Comparison of ENCODE assay signal across 8 cellular contexts in the genomic region with DNA sequence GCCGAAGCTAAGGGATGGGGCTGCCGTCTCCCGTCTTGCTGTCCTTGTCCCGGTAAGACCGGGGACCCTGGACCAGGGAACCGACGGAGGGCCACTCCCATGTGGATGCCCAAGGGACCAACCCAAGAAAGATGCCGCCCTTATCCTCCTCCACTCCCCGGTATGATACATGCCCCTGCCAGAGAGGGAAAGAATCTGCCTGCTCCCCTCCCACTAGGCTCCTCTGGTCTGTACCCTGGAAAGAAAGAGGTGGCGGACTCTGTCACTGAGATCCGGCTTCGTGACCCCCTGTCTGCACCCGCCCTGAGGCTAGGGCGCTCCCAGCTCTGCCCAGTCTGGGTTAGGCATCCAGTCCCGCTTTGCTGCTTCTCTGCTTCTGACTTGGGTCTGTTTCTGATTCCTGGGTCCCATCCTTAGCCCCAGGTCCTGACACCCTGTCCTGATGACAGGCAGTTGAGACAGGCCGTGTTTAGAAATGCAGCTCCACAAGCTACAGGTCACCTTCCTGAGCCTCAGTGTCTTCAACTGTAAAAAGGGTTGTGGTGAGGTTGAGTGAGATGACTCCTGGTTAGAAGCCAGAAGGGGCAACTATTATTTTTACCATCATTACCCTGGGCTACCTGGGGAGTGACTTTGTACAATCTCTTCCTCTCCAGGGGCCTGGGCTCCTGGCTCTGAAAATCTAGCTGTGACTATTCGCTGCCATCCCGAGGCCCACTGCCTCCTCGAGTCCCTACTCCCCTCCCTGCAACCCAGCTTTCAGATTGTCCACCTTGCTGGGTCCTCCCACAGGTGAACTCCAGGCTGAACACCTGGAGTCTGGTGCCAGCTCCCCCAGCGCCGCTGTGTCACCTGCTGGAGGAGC. TPM values are rescaled to one million over a fixed set of nuclear protein-coding genes. Genes with fewer than 3 reads are reported as not detected.
DNase-seq lines count a peak whose midpoint lies in the region; ATAC-seq and TF ChIP-seq lines count a peak whose summit lies in the region.

No MANE protein-coding gene starts in this region.

- H2AFZ ChIP-seq in mammary epithelial cell (ENCODE audit: low read depth, low read length): peak overlapping the region; percentile 97

- H3K79me2 ChIP-seq in mammary epithelial cell (ENCODE audit: insufficient read depth, low read length): no peaks in the 10 kb centered on the region

- CTCF ChIA-PET in mammary epithelial cell (lab: Charles Lee; ENCODE audit: low non-redundant PET): interaction anchor here (2.4 kb wide), 1 partner anchor 60 kb away, joined by 111 read pairs; no protein-coding TSS in a partner anchor

- H3K4me3 ChIP-seq in mammary epithelial cell (replicated peaks in 1 of 3; ENCODE audit: insufficient read depth in 1 of 3, low read depth in 2 of 3, low read length in 3 of 3): peak overlapping the region; percentile 65 to 78 (median 76)
- peak overlapping the region; percentile 60 for H3K4me3 ChIP-seq in mononuclear cell (ENCODE audit: low read length)

- no peaks in the 10 kb centered on the region for H4K20me1 ChIP-seq in mammary epithelial cell (ENCODE audit: insufficient read depth, low read length)

- no TSS peak for BruUV-seq in mammary epithelial cell (replicated peaks; lab: Mats Ljungman, UMichigan)

- intact Hi-C loops in mammary epithelial cell (cut with micrococcal nuclease): loop anchor here (1.0 to 2.0 kb wide), 3 partner anchors 60 to 209 kb away; no protein-coding TSS in a partner anchor

- no peak overlapping the region for H3K27ac ChIP-seq in mammary epithelial cell (ENCODE audit: insufficient read depth, low read depth, low read length)

- H3K27me3 ChIP-seq in mammary epithelial cell (ENCODE audit: insufficient read depth, low read length) (no peaks in the 10 kb centered on the region), mononuclear cell (ENCODE audit: insufficient read depth, low read length) (no peaks in the 10 kb centered on the region)

- H3K9me3 ChIP-seq in ES-I3 (ENCODE audit: control insufficient read depth, insufficient read depth, low read length) (peaks cover 4% of the 10 kb centered on the region; the same call in 1 of the 2 replicates), mammary epithelial cell (replicated peaks; ENCODE audit: insufficient read depth, low read length) (peaks cover 8% of the 10 kb centered on the region), mononuclear cell (ENCODE audit: low read depth, low read length) (no peaks in the 10 kb centered on the region)

- 67% methylated on average over 3 of the region's 21 CpGs for WGBS in mammary epithelial cell (ENCODE audit: low coverage, missing lambda C conversion rate)

- peak; percentile 69 for DNase-seq in M059J (ENCODE audit: low read depth)
- DNase-seq in mammary epithelial cell: no peak
- DNase-seq in stimulated activated naive CD4-positive, alpha-beta T cell treated with Interleukin-2 at 50 U/mL for 16 hours (lab: John Stamatoyannopoulos, UW): no peak

- H3K9ac ChIP-seq in ES-I3 (ENCODE audit: low read depth, low read length) (peak overlapping the region; percentile 46; the same call in 1 of the 2 replicates), mammary epithelial cell (ENCODE audit: insufficient read depth, low read length) (peak overlapping the region; percentile 8)

- no peaks in the 10 kb centered on the region for H3K36me3 ChIP-seq in ES-I3 (ENCODE audit: insufficient read depth, low read length)
- no peaks in the 10 kb centered on the region for H3K36me3 ChIP-seq in mammary epithelial cell (ENCODE audit: insufficient read depth, low read length)

- dilution Hi-C loops in mammary epithelial cell (cut with HindIII; ENCODE audit: low sequenced_read_pairs): loop anchor here (5.0 kb wide), 3 partner anchors 48 to 103 kb away; no protein-coding TSS in a partner anchor

- in situ Hi-C loops in mammary epithelial cell (cut with MboI; ENCODE audit: low sequenced_read_pairs in 2 of 2): loop anchor here (5.0 to 25.0 kb wide), 7 partner anchors 58 to 1485 kb away; a partner anchor contains a TSS

- TF ChIP-seq CTCF in mammary epithelial cell (conservative IDR thresholded peaks at IDR 0.05 in 1 of 2, IDR thresholded peaks at IDR 0.05 in 1 of 2; ENCODE audit: extremely low read depth in 1 of 2, insufficient read depth in 1 of 2, low read depth in 1 of 2, low read length in 2 of 2): no peak

- peak overlapping the region; percentile 99 for H3K4me2 ChIP-seq in mammary epithelial cell (ENCODE audit: insufficient read depth, low read depth, low read length)

- no peak for ATAC-seq in HG02610 (IDR thresholded peaks at IDR 0.05; ENCODE audit: unreplicated experiment)
- no peak for ATAC-seq in HG03520 (IDR thresholded peaks at IDR 0.05; ENCODE audit: unreplicated experiment)
- ATAC-seq in HG03442 (IDR thresholded peaks at IDR 0.05; ENCODE audit: unreplicated experiment): no peak

- H3K4me1 ChIP-seq in ES-I3 (ENCODE audit: insufficient read depth, low read length) (no peaks in the 10 kb centered on the region), mammary epithelial cell (ENCODE audit: insufficient read depth, low read length) (peaks cover 15% of the 10 kb centered on the region), mononuclear cell (ENCODE audit: insufficient read depth, low read length) (peaks cover 34% of the 10 kb centered on the region)

RNA-seq across cellular contexts. Expression of a gene that starts 3.7 kb away (rescaled TPM):
- total RNA-seq in M059J (2014; rRNA removed; shearing (Covaris generic)): 0.10 TPM in 1 of 2 replicates, not detected in the other
- total RNA-seq in mammary epithelial cell (not detected), mononuclear cell (1.6 TPM)
- 0.05 TPM for polyA plus RNA-seq in mammary epithelial cell
- polyA minus RNA-seq in mammary epithelial cell: not detected

RNA-seq across cellular contexts. Expression of a gene that starts 37.9 kb away (rescaled TPM):
- total RNA-seq in M059J (2014; rRNA removed; shearing (Covaris generic)): 3.4 and 4.1 TPM in 2 replicates
- total RNA-seq in mammary epithelial cell: 1 to 10 TPM in 1 of 2 donors, not detected in 1; 1.7 TPM
- 1.8 TPM for polyA plus RNA-seq in mammary epithelial cell
- 0.62 TPM for polyA minus RNA-seq in mammary epithelial cell
- total RNA-seq in mononuclear cell: 719 TPM

Comparison
In these comparisons a context has a peak if more than half of its experiments do, and no peak if none do; other contexts are left out.
1. RNA of a gene that starts 37.9 kb away (total RNA-seq): 719 TPM in mononuclear cell (single experiment); 3.4 to 4.1 TPM in M059J and 1.7 TPM in mammary epithelial cell; every median in the first group is over 100 times any median in the second.